Comparison of ENCODE assay signal across 8 cellular contexts in the genomic region with DNA sequence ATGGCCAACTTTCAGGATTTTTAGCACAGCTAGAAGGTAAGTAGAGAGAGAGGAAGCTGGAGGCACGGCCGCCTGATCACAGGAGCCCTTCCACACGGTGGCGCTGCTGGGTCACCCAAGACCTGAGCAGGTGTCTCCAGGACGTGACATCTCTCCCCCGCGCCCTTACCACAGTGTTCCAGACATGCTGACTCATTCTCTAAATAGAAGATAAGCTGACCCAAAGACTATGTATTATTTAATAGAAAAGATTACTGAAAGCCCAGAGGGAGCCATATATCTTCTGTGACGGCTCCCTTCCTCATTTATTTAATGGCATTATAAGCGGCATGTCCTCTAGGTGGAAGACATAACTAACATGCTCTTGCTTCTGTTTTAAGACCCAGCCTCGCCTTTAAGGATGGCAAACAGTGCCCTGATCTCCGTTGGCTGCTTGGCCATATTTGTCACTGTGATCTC.
DNase-seq lines count a peak whose midpoint lies in the region; ATAC-seq lines count a peak whose summit lies in the region.

No MANE protein-coding gene starts in this region.

- H3K36me3 Mint-ChIP-seq in T-helper 1 cell treated with Interleukin-12 subunit alpha and Interleukin-12 subunit beta and Interleukin-4 antibody, amounts not matched to agents 30 μg/mL and 1 μg/mL, for 36 hours (ENCODE audit: low read depth) = no peaks in the 10 kb centered on the region

- H3K4me3 Mint-ChIP-seq in T-helper 1 cell treated with Interleukin-12 subunit alpha and Interleukin-12 subunit beta and Interleukin-4 antibody, amounts not matched to agents 30 μg/mL and 1 μg/mL, for 36 hours = peak overlapping the region; percentile 79

- peak overlapping the region; percentile 52 for H3K27ac Mint-ChIP-seq in T-helper 1 cell treated with Interleukin-12 subunit alpha and Interleukin-12 subunit beta and Interleukin-4 antibody, amounts not matched to agents 30 μg/mL and 1 μg/mL, for 36 hours

- H3K27me3 Mint-ChIP-seq in T-helper 1 cell treated with Interleukin-12 subunit alpha and Interleukin-12 subunit beta and Interleukin-4 antibody, amounts not matched to agents 30 μg/mL and 1 μg/mL, for 36 hours (ENCODE audit: low read depth) = no peaks in the 10 kb centered on the region

- no peaks in the 10 kb centered on the region for H3K9me3 Mint-ChIP-seq in T-helper 1 cell treated with Interleukin-12 subunit alpha and Interleukin-12 subunit beta and Interleukin-4 antibody, amounts not matched to agents 30 μg/mL and 1 μg/mL, for 36 hours

- peak; percentile 35 for DNase-seq in 8988T
- DNase-seq in NCI-H1694 treated with DMSO at 0.1 percent for 48 hours (lab: John Stamatoyannopoulos, UW) = peak; percentile 86
- DNase-seq in amniotic stem cell (lab: John Stamatoyannopoulos, UW) = peak; percentile 73
- peak; percentile 72 for DNase-seq in iPS DF 4.7 (ENCODE audit: extremely low read depth, low spot score)
- DNase-seq in smooth muscle cell of the brain vasculature (ENCODE audit: low read depth, low spot score) = peak; percentile 47

- ATAC-seq in GM18508 (IDR thresholded peaks at IDR 0.05; ENCODE audit: insufficient read depth, unreplicated experiment) (peak; percentile 77), HG02973 (IDR thresholded peaks at IDR 0.05; ENCODE audit: unreplicated experiment) (peak; percentile 96)

- H3K4me1 Mint-ChIP-seq in T-helper 1 cell treated with Interleukin-12 subunit alpha and Interleukin-12 subunit beta and Interleukin-4 antibody, amounts not matched to agents 30 μg/mL and 1 μg/mL, for 36 hours (ENCODE audit: low read depth) = peaks cover 19% of the 10 kb centered on the region

Comparison
In these comparisons a context has a peak if more than half of its experiments do, and no peak if none do; other contexts are left out.
1. Peak in every context shown above with its lines: DNase-seq and ATAC-seq.
2. DNase-seq: peak in every context shown above with its lines; median percentile 86 in NCI-H1694 treated with DMSO at 0.1 percent for 48 hours; 73 in amniotic stem cell; 72 in iPS DF 4.7; 47 in smooth muscle cell of the brain vasculature; 35 in 8988T.